8 cellular contexts compared by ENCODE assay signal in the genomic region with DNA sequence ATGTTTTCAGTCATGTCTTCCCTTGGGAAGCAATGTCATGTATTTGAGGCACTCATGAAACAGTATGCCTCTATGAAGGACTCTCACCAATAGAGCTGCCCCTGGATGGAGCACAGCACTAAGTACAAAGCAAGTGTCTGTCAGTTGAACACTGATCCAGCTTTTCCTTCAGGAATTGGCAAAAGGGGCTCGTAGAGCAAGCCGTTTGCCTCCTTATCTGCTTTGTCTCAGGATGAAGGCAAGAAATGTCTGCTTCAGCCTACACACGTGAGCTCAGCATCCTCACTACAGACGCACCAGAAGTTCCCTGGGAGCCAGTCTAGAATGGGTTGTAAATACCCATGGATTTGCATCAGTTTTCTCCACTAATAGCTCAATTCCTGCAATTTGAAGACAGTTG.
"Had no signal": no experiment of that assay in that cellular context is flagged by ENCODE, and none has a peak within 500 bp of the region (broad histone marks: within the 10 kb centered on the region; RNA-seq: fewer than 3 reads in every experiment).

No MANE protein-coding gene starts in this region.

- H3K9me3 ChIP-seq: HAP-1 had no signal

- DNase-seq: H7, IMR-90, KG1 had no signal

- ATAC-seq: GM23338, HCT116, K562 had no signal

- H3K4me3 ChIP-seq: GM23338, HAP-1, K562 had no signal

- H3K36me3 ChIP-seq: HAP-1 had no signal

- FAIRE-seq: HTR-8/SVneo, K562 had no signal
